Comparison of ENCODE assay signal across 8 cellular contexts in the genomic region with DNA sequence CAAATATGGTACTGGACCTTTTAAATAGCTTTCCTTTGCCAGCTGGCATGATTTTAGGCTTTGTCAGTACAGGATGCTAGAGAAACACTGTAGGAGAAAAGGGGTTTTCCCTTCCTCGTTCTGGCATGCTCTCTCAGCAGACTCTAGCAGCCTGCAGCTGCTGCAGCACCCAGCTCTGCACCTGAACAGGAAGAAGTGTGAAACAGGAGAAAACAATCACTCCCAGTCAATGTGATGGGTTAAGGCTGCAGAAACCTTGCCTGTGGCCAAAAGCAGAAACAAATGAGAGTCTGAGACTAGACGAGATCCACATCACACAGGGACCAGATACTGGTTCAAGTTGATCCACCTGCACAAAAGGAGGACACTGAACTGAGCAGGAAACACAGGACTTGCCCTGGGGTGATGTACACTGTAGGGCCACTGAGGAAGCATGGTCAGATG. TPM values are rescaled to one million over a fixed set of nuclear protein-coding genes. Genes with fewer than 3 reads are reported as not detected.
DNase-seq lines count a peak whose midpoint lies in the region; ATAC-seq and TF ChIP-seq lines count a peak whose summit lies in the region.

No MANE protein-coding gene starts in this region.

- 28% methylated on average over 2 of the region's 2 CpGs for WGBS in smooth muscle cell (ENCODE audit: low lambda C conversion rate)

- H3K4me3 ChIP-seq in AG10803 (ENCODE audit: low read length) (no peak overlapping the region), smooth muscle cell (no peak overlapping the region)

- peaks cover 25% of the 10 kb centered on the region for H3K4me1 Mint-ChIP-seq in T-helper 17 cell

- H3K4me1 ChIP-seq in smooth muscle cell (ENCODE audit: low read depth), result no peaks in the 10 kb centered on the region

- H3K36me3 ChIP-seq in smooth muscle cell (ENCODE audit: low read depth), result no peaks in the 10 kb centered on the region

- peak; percentile 13 for DNase-seq in AG10803 (ENCODE audit: low read depth)
- peak in 2 of 3 donors; percentile 16 to 19 for DNase-seq in T-helper 17 cell
- DNase-seq in dermis microvascular lymphatic vessel endothelial cell (ENCODE audit: low read depth in 2 of 2), result peak; percentile 86 to 91
- peak; percentile 16 to 57 for DNase-seq in stimulated activated CD4-positive, alpha-beta T cell treated with anti-CD3 and anti-CD28 coated beads, Interleukin-4, amount 100 ng/mL, for 4 hours
- no peak for DNase-seq in smooth muscle cell (lab: John Stamatoyannopoulos, UW; ENCODE audit: unreplicated experiment)
- no peak for DNase-seq in superior temporal gyrus (ENCODE audit: extremely low spot score)

- no peaks in the 10 kb centered on the region for H4K20me1 ChIP-seq in smooth muscle cell (ENCODE audit: low read depth)

- no peak overlapping the region for H3K4me2 ChIP-seq in smooth muscle cell

- no peaks in the 10 kb centered on the region for H3K79me2 ChIP-seq in smooth muscle cell (ENCODE audit: low read depth)

- H3K4me3 Mint-ChIP-seq in T-helper 17 cell, result peak overlapping the region; percentile 79

- H3K9ac ChIP-seq in smooth muscle cell (ENCODE audit: low read depth), result no peak overlapping the region

- no peak overlapping the region for H2AFZ ChIP-seq in smooth muscle cell (ENCODE audit: low read depth)

- peak; percentile 94 for ATAC-seq in GM19023 (IDR thresholded peaks at IDR 0.05; ENCODE audit: unreplicated experiment)
- peak; percentile 85 for ATAC-seq in HG03159 (IDR thresholded peaks at IDR 0.05; ENCODE audit: unreplicated experiment)
- ATAC-seq in T-helper 17 cell, result peak; percentile 99

- no peaks in the 10 kb centered on the region for H3K27me3 ChIP-seq in smooth muscle cell (ENCODE audit: low read depth)

- no peaks in the 10 kb centered on the region for H3K36me3 Mint-ChIP-seq in T-helper 17 cell (ENCODE audit: low read depth)

- H3K27me3 Mint-ChIP-seq in T-helper 17 cell, result peaks cover 13% of the 10 kb centered on the region

- H3K9me3 ChIP-seq in T-helper 17 cell (ENCODE audit: control insufficient read depth, low read length, poor library complexity, severe bottlenecking), result no peaks in the 10 kb centered on the region
- no peaks in the 10 kb centered on the region for H3K9me3 ChIP-seq in smooth muscle cell (replicated peaks; ENCODE audit: low read depth)

- no peak for TF ChIP-seq CTCF in AG10803 (conservative IDR thresholded peaks at IDR 0.05; ENCODE audit: low read length)
- no peak for TF ChIP-seq CTCF in smooth muscle cell (IDR thresholded peaks at IDR 0.05; ENCODE audit: borderline replicate concordance, insufficient read depth, poor library complexity, severe bottlenecking)

- peak overlapping the region; percentile 86 for H3K27ac Mint-ChIP-seq in T-helper 17 cell

- no peak overlapping the region for H3K27ac ChIP-seq in smooth muscle cell (ENCODE audit: low read depth)

- H3F3A ChIP-seq in smooth muscle cell (ENCODE audit: low read depth), result no peaks in the 10 kb centered on the region

RNA-seq across cellular contexts. Expression of a gene that starts 21.2 kb away (rescaled TPM):
- total RNA-seq in T-helper 17 cell (1 to 10 TPM; 7.5 to 10.0 TPM), dermis microvascular lymphatic vessel endothelial cell (0.26 and 0.89 TPM in 2 replicates), smooth muscle cell (1.3 and 1.4 TPM in 2 replicates)
- 0.96 and 1.5 TPM in 2 replicates for polyA plus RNA-seq in smooth muscle cell

RNA-seq across cellular contexts. Expression of a gene that starts 42.7 kb away (rescaled TPM):
- total RNA-seq in T-helper 17 cell, result 10 to 100 TPM; 17.6 to 19.5 TPM
- total RNA-seq in dermis microvascular lymphatic vessel endothelial cell, result 35.0 and 42.2 TPM in 2 replicates
- 22.5 and 43.3 TPM in 2 replicates for total RNA-seq in smooth muscle cell
- 35.0 and 36.7 TPM in 2 replicates for polyA plus RNA-seq in smooth muscle cell

RNA-seq across cellular contexts. Expression of a gene that starts 42.9 kb away (rescaled TPM):
- total RNA-seq in T-helper 17 cell, result 100 to 1,000 TPM in 1 of 2 donors, 10 to 100 TPM in 1; 86.1 to 101 TPM
- total RNA-seq in dermis microvascular lymphatic vessel endothelial cell, result 178 and 279 TPM in 2 replicates
- total RNA-seq in smooth muscle cell, result 289 and 350 TPM in 2 replicates
- polyA plus RNA-seq in smooth muscle cell, result 272 and 296 TPM in 2 replicates

Comparison
In these comparisons a context has a peak if more than half of its experiments do, and no peak if none do; other contexts are left out.
1. DNase-seq: peak in AG10803 (single experiment), T-helper 17 cell (2 of 3), dermis microvascular lymphatic vessel endothelial cell (2 of 2) and stimulated activated CD4-positive, alpha-beta T cell treated with anti-CD3 and anti-CD28 coated beads, Interleukin-4, amount 100 ng/mL, for 4 hours (2 of 2); none in smooth muscle cell (single experiment) and superior temporal gyrus (single experiment).
2. Peak in every context shown above with its lines, with median percentiles within 50 percentile points of each other: ATAC-seq.